27 cellular contexts compared by ENCODE assay signal in genomic region chr1:177771688-177772087, GRCh38.
"Had no signal": no experiment of that assay in that cellular context is flagged by ENCODE, and none has a peak within 500 bp of the region (broad histone marks: within the 10 kb centered on the region; RNA-seq: fewer than 3 reads in every experiment).

No MANE protein-coding gene starts in this region.

- H3K36me3 Mint-ChIP-seq: stimulated activated effector memory CD8-positive, alpha-beta T cell treated with anti-CD3 and anti-CD28 coated beads, Interleukin-12 subunit alpha, Interleukin-12 subunit beta, amount 100 ng/mL, for 72 hours; stimulated activated memory B cell treated with anti-CD40 and anti-IgM and Interleukin-4, amounts not matched to agents 10 μg/mL and 1 μg/mL and 100 μg/mL, for 72 hours; stimulated activated naive B cell treated with anti-CD40 and anti-IgM and Interleukin-4, amounts not matched to agents 10 μg/mL and 1 μg/mL and 100 μg/mL, for 72 hours had no signal

- H3K36me3 ChIP-seq: stomach, suprapubic skin, thoracic aorta, thyroid gland, tibial artery, tibial nerve, transverse colon, upper lobe of left lung, upper lobe of right lung, uterus, vagina had no signal

- H3K4me1 Mint-ChIP-seq: stimulated activated effector memory CD8-positive, alpha-beta T cell treated with anti-CD3 and anti-CD28 coated beads, Interleukin-12 subunit alpha, Interleukin-12 subunit beta, amount 100 ng/mL, for 72 hours; stimulated activated memory B cell treated with anti-CD40 and anti-IgM and Interleukin-4, amounts not matched to agents 10 μg/mL and 1 μg/mL and 100 μg/mL, for 72 hours; stimulated activated naive B cell treated with anti-CD40 and anti-IgM and Interleukin-4, amounts not matched to agents 10 μg/mL and 1 μg/mL and 100 μg/mL, for 72 hours; stimulated activated naive CD8-positive, alpha-beta T cell treated with anti-CD3 and anti-CD28 coated beads, Interleukin-15, amount 100 ng/mL, for 72 hours had no signal

- H3K9me3 ChIP-seq: suprapubic skin, testis, thyroid gland, upper lobe of right lung, vagina had no signal

- H3K4me1 ChIP-seq: suprapubic skin, testis, thyroid gland, tibial artery, tibial nerve, transverse colon, upper lobe of left lung, upper lobe of right lung, uterus, vagina had no signal

- H3K27ac Mint-ChIP-seq: stimulated activated effector memory CD8-positive, alpha-beta T cell treated with anti-CD3 and anti-CD28 coated beads, Interleukin-12 subunit alpha, Interleukin-12 subunit beta, amount 100 ng/mL, for 72 hours; stimulated activated memory B cell treated with anti-CD40 and anti-IgM and Interleukin-4, amounts not matched to agents 10 μg/mL and 1 μg/mL and 100 μg/mL, for 72 hours; stimulated activated naive B cell treated with anti-CD40 and anti-IgM and Interleukin-4, amounts not matched to agents 10 μg/mL and 1 μg/mL and 100 μg/mL, for 72 hours; stimulated activated naive CD8-positive, alpha-beta T cell treated with anti-CD3 and anti-CD28 coated beads, Interleukin-15, amount 100 ng/mL, for 72 hours; stimulated activated naive CD8-positive, alpha-beta T cell treated with anti-CD3 and anti-CD28 coated beads, Interleukin-15, Interleukin-2, amounts not matched to agents 100 ng/mL and 50 ng/mL, for 24 hours; type B pancreatic cell had no signal

- DNase-seq: stimulated activated CD4-positive, alpha-beta T cell treated with anti-CD3 and anti-CD28 coated beads, Interleukin-2, amount 100 ng/mL, for 48 hours; stimulated activated CD4-positive, alpha-beta T cell treated with anti-CD3 and anti-CD28 coated beads, Interleukin-4, amount 100 ng/mL, for 1 hour; stimulated activated CD4-positive, alpha-beta T cell treated with anti-CD3 and anti-CD28 coated beads, Interleukin-4, amount 100 ng/mL, for 24 hours; stimulated activated CD4-positive, alpha-beta T cell treated with anti-CD3 and anti-CD28 coated beads, Interleukin-4, amount 100 ng/mL, for 4 hours; stimulated activated CD8-positive, alpha-beta memory T cell treated with anti-CD3 and anti-CD28 coated beads, Interleukin-4, amount 100 ng/mL, for 48 hours; stimulated activated naive B cell treated with anti-CD40 and anti-IgM and Interleukin-4, amounts not matched to agents 10 μg/mL and 1 μg/mL and 100 μg/mL, for 72 hours; stimulated activated naive CD4-positive, alpha-beta T cell; stimulated activated naive CD4-positive, alpha-beta T cell treated with Interleukin-2 at 50 U/mL for 16 hours; stimulated activated naive CD8-positive, alpha-beta T cell treated with anti-CD3 and anti-CD28 coated beads, Interleukin-15, amount 100 ng/mL, for 72 hours; stimulated activated naive CD8-positive, alpha-beta T cell treated with anti-CD3 and anti-CD28 coated beads, Interleukin-15, Interleukin-2, amounts not matched to agents 100 U/mL and 50 U/mL, for 24 hours; stomach; substantia nigra; testis; thyroid gland; tibial artery; transverse colon; upper lobe of left lung; upper lobe of right lung; uterus had no signal

- H3K27me3 Mint-ChIP-seq: stimulated activated memory B cell treated with anti-CD40 and anti-IgM and Interleukin-4, amounts not matched to agents 10 μg/mL and 1 μg/mL and 100 μg/mL, for 72 hours; stimulated activated naive B cell treated with anti-CD40 and anti-IgM and Interleukin-4, amounts not matched to agents 10 μg/mL and 1 μg/mL and 100 μg/mL, for 72 hours; stimulated activated naive CD8-positive, alpha-beta T cell treated with anti-CD3 and anti-CD28 coated beads, Interleukin-15, amount 100 ng/mL, for 72 hours; stimulated activated naive CD8-positive, alpha-beta T cell treated with anti-CD3 and anti-CD28 coated beads, Interleukin-15, Interleukin-2, amounts not matched to agents 100 ng/mL and 50 ng/mL, for 24 hours had no signal

- H3K4me3 ChIP-seq: stomach, suprapubic skin, testis, thoracic aorta, thyroid gland, tibial artery, tibial nerve, transverse colon, upper lobe of left lung, upper lobe of right lung, uterus, vagina had no signal

- H3K27ac ChIP-seq: stomach, suprapubic skin, testis, thoracic aorta, thyroid gland, tibial artery, tibial nerve, transverse colon, upper lobe of left lung, upper lobe of right lung, uterus, vagina had no signal

- ATAC-seq: stimulated activated effector memory CD8-positive, alpha-beta T cell treated with anti-CD3 and anti-CD28 coated beads, Interleukin-12 subunit alpha, Interleukin-12 subunit beta, amount 100 ng/mL, for 72 hours; stimulated activated memory B cell treated with anti-CD40 and anti-IgM and Interleukin-4, amounts not matched to agents 10 μg/mL and 1 μg/mL and 100 μg/mL, for 72 hours; stimulated activated naive B cell treated with anti-CD40 and anti-IgM and Interleukin-4, amounts not matched to agents 10 μg/mL and 1 μg/mL and 100 μg/mL, for 72 hours; stimulated activated naive CD8-positive, alpha-beta T cell treated with anti-CD3 and anti-CD28 coated beads, Interleukin-15, amount 100 ng/mL, for 72 hours; stimulated activated naive CD8-positive, alpha-beta T cell treated with anti-CD3 and anti-CD28 coated beads, Interleukin-15, Interleukin-2, amounts not matched to agents 100 U/mL and 50 U/mL, for 24 hours; upper lobe of right lung had no signal

- H3K4me3 Mint-ChIP-seq: stimulated activated effector memory CD8-positive, alpha-beta T cell treated with anti-CD3 and anti-CD28 coated beads, Interleukin-12 subunit alpha, Interleukin-12 subunit beta, amount 100 ng/mL, for 72 hours; stimulated activated memory B cell treated with anti-CD40 and anti-IgM and Interleukin-4, amounts not matched to agents 10 μg/mL and 1 μg/mL and 100 μg/mL, for 72 hours; stimulated activated naive B cell treated with anti-CD40 and anti-IgM and Interleukin-4, amounts not matched to agents 10 μg/mL and 1 μg/mL and 100 μg/mL, for 72 hours; stimulated activated naive CD8-positive, alpha-beta T cell treated with anti-CD3 and anti-CD28 coated beads, Interleukin-15, amount 100 ng/mL, for 72 hours; stimulated activated naive CD8-positive, alpha-beta T cell treated with anti-CD3 and anti-CD28 coated beads, Interleukin-15, Interleukin-2, amounts not matched to agents 100 ng/mL and 50 ng/mL, for 24 hours; type B pancreatic cell had no signal

- H3K27me3 ChIP-seq: stomach, suprapubic skin, testis, thyroid gland, tibial artery, tibial nerve, transverse colon, upper lobe of left lung, upper lobe of right lung, uterus, vagina had no signal
